ENCODE assay signal across 27 cellular contexts in genomic region chr12:6016756-6017155, GRCh38.
"Had no signal": no experiment of that assay in that cellular context is flagged by ENCODE, and none has a peak within 500 bp of the region (broad histone marks: within the 10 kb centered on the region; RNA-seq: fewer than 3 reads in every experiment).

No MANE protein-coding gene starts in this region.

- H3K9me3 Mint-ChIP-seq: dendritic cell treated with granulocyte-macrophage colony-stimulating factor and Interleukin-4, amounts not matched to agents 40 ng/mL and 50 ng/mL, for 4 days; effector memory CD8-positive, alpha-beta T cell; immature natural killer cell; memory B cell had no signal

- H3K36me3 Mint-ChIP-seq: immature natural killer cell, memory B cell had no signal

- H3K4me3 ChIP-seq: colonic mucosa, esophagus squamous epithelium, gastrocnemius medialis, heart left ventricle, hepatocyte, left lung, lower lobe of right lung had no signal

- DNase-seq: cerebellar nuclear complex; colonic mucosa; cortex of kidney; effector CD8-positive, alpha-beta T cell; effector memory CD8-positive, alpha-beta T cell; erythroblast; esophagus squamous epithelium; foreskin fibroblast; foreskin melanocyte; gastrocnemius medialis; heart left ventricle; hypothalamus; immature natural killer cell; left cardiac atrium; left ventricle myocardium superior; lower lobe of right lung; mammary epithelial cell; mesendoderm; midbrain had no signal

- ATAC-seq: effector memory CD8-positive, alpha-beta T cell; esophagus mucosa; gastrocnemius medialis; left cardiac atrium; left lung; left ventricle myocardium superior; lower lobe of right lung had no signal

- H3K9me3 ChIP-seq: colonic mucosa, esophagus squamous epithelium, gastrocnemius medialis, heart left ventricle, left lung, lower lobe of right lung had no signal

- H3K4me3 Mint-ChIP-seq: dendritic cell treated with granulocyte-macrophage colony-stimulating factor and Interleukin-4, amounts not matched to agents 40 ng/mL and 50 ng/mL, for 4 days; effector memory CD8-positive, alpha-beta T cell; immature natural killer cell; memory B cell had no signal

- H3K27me3 ChIP-seq: colonic mucosa, esophagus squamous epithelium, gastrocnemius medialis, heart left ventricle, hepatocyte, left lung had no signal

- H3K4me1 ChIP-seq: colonic mucosa, gastrocnemius medialis, heart left ventricle, left lung, lower lobe of right lung had no signal

- H3K36me3 ChIP-seq: colonic mucosa had no signal

- H3K27ac ChIP-seq: colonic mucosa, epithelial cell of prostate, esophagus squamous epithelium, gastrocnemius medialis, heart left ventricle, hepatocyte, left lung, lower lobe of right lung had no signal

- FAIRE-seq: islet of Langerhans, keratinocyte had no signal

- H3K27ac Mint-ChIP-seq: dendritic cell treated with granulocyte-macrophage colony-stimulating factor and Interleukin-4, amounts not matched to agents 40 ng/mL and 50 ng/mL, for 4 days; effector memory CD8-positive, alpha-beta T cell; immature natural killer cell; memory B cell had no signal

- H3K4me1 Mint-ChIP-seq: immature natural killer cell, memory B cell had no signal
